Comparison of ENCODE assay signal across 14 cellular contexts in the genomic region with DNA sequence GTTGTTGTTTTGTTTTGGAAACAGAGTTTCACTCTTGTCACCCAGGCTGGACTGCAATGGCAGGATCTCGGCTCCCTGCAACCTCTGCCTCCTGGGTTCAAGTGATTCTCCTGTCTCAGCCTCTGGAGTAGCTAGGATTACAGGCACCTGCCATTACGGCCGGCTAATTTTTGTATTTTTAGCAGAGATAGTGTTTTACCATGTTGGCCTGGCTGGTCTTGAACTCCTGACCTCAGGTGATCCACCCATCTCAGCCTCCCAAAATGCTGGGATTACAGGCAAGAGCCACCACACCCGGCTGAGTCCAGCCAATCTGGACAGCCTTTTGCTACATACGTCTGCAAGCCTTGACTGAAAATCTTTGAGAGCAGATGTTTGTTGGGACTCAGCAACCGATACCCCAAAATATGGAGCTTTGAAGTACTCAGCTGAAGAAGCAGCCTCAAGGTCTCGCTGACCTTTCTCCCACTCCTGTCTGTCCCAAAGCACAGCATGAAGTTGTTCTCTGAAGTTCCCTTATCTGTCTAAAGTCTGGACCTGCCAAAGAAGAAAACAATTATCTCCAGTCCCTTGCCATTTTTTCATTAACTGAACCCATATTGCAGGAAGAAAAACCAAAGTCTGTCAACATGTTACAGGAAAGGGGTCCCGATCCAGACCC.
"Had no signal": no experiment of that assay in that cellular context is flagged by ENCODE, and none has a peak within 500 bp of the region (broad histone marks: within the 10 kb centered on the region; RNA-seq: fewer than 3 reads in every experiment).

No MANE protein-coding gene starts in this region.

- DNase-seq: activated CD4-positive, alpha-beta T cell treated with anti-CD3 and anti-CD28 coated beads for 1 hour; activated CD8-positive, alpha-beta memory T cell treated with anti-CD3 and anti-CD28 coated beads for 24 hours; activated CD8-positive, alpha-beta memory T cell treated with anti-CD3 and anti-CD28 coated beads, Interleukin-2, amount 50 U/mL, for 48 hours; activated gamma-delta T cell treated with Interleukin-2 at 50 U/mL for 16 hours; amygdala; effector memory CD8-positive, alpha-beta T cell; esophagus squamous epithelium; heart right ventricle; left lung; occipital lobe; stimulated activated naive CD4-positive, alpha-beta T cell; WERI-Rb-1 had no signal

- H3K4me1 ChIP-seq: heart right ventricle, left lung had no signal

- H3K4me3 ChIP-seq: cardiac muscle cell, esophagus squamous epithelium, heart right ventricle, left lung had no signal

- H3K9me3 ChIP-seq: esophagus squamous epithelium, left lung had no signal

- H3K9me3 Mint-ChIP-seq: effector memory CD8-positive, alpha-beta T cell; mesothelial cell of epicardium had no signal

- H3K27me3 ChIP-seq: cardiac muscle cell, esophagus squamous epithelium, left lung had no signal

- H3K36me3 Mint-ChIP-seq: mesothelial cell of epicardium had no signal

- ATAC-seq: effector memory CD8-positive, alpha-beta T cell; heart right ventricle; left lung had no signal

- H3K27ac ChIP-seq: cardiac muscle cell, esophagus squamous epithelium, heart right ventricle, left lung, WERI-Rb-1 had no signal

- H3K4me3 Mint-ChIP-seq: effector memory CD8-positive, alpha-beta T cell; mesothelial cell of epicardium had no signal

- H3K27me3 Mint-ChIP-seq: effector memory CD8-positive, alpha-beta T cell had no signal

- H3K4me1 Mint-ChIP-seq: mesothelial cell of epicardium had no signal

- H3K27ac Mint-ChIP-seq: effector memory CD8-positive, alpha-beta T cell; mesothelial cell of epicardium had no signal

- H3K36me3 ChIP-seq: cardiac muscle cell, esophagus squamous epithelium, heart right ventricle, left lung, WERI-Rb-1 had no signal
